ENCODE assay signal across 15 cellular contexts in the genomic region with DNA sequence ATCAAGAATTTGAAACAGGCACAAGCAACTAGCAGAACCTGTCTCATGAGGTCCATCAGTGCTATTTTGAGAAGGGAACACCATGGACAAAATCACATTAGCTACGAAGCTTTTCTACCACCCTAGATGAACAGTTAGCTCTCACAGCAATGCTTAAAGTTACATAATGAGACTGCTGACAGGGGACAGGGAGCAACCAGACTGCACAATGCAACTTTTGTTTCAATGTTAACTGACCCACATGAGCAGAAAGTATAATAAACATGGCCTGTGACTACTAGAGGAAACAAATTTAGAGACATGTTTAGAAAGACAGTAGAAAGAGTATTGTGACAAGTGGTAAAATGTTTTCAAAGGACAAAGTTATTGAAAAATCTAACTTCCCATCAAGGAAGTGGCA.
DNase-seq lines count a peak whose midpoint lies in the region; ATAC-seq, FAIRE-seq and TF ChIP-seq lines count a peak whose summit lies in the region.
"Had no signal": no experiment of that assay in that cellular context is flagged by ENCODE, and none has a peak within 500 bp of the region (broad histone marks: within the 10 kb centered on the region; RNA-seq: fewer than 3 reads in every experiment).

No MANE protein-coding gene starts in this region.

- ATAC-seq in Right ventricle myocardium inferior = peak; percentile 37
- ATAC-seq in Right ventricle myocardium superior (ENCODE audit: poor library complexity) = no peak

- DNase-seq in Right ventricle myocardium inferior (ENCODE audit: missing footprints) (no peak), Right ventricle myocardium superior (no peak), frontal cortex (ENCODE audit: low spot score in 2 of 2) (peak; percentile 3 to 4), myocyte (ENCODE audit: low read depth) (peak; percentile 11), GM10266 (ENCODE audit: extremely low spot score) (no peak), GOT3 (lab: John Stamatoyannopoulos, UW) (no peak)
- no peak for DNase-seq in stimulated activated CD4-positive, alpha-beta T cell treated with anti-CD3 and anti-CD28 coated beads, Interleukin-1b, Interleukin-23, amount 100 ng/mL, for 48 hours
- DNase-seq in activated CD8-positive, alpha-beta memory T cell treated with anti-CD3 and anti-CD28 coated beads for 24 hours = no peak
- DNase-seq: CD8-positive, alpha-beta memory T cell; DMS 273 treated with DMSO at 0.1 percent for 48 hours; HCEC 1CT; NCI-H1436 treated with DMSO at 0.1 percent for 48 hours; NCI-H226; NCI-H526; SK-N-SH had no signal

- FAIRE-seq in frontal cortex (lab: Jason Lieb, UNC) = no peak

- no peak for TF ChIP-seq CTCF in GM10266 (IDR thresholded peaks at IDR 0.05; ENCODE audit: control insufficient read depth, insufficient read depth, low read depth, missing control alignments)

- intact Hi-C loops in Right ventricle myocardium inferior (cut with DNase I) = no loop called here
- intact Hi-C loops in Right ventricle myocardium superior (cut with DNase I) = no loop called here

Comparison
In these comparisons a context has a peak if more than half of its experiments do, and no peak if none do; other contexts are left out.
1. DNase-seq: peak in frontal cortex (2 of 2) and myocyte (single experiment); none in Right ventricle myocardium inferior (single experiment), Right ventricle myocardium superior (single experiment), stimulated activated CD4-positive, alpha-beta T cell treated with anti-CD3 and anti-CD28 coated beads, Interleukin-1b, Interleukin-23, amount 100 ng/mL, for 48 hours (single experiment), GM10266 (single experiment), GOT3 (single experiment) and activated CD8-positive, alpha-beta memory T cell treated with anti-CD3 and anti-CD28 coated beads for 24 hours (single experiment).